23 cellular contexts compared by ENCODE assay signal in the genomic region with DNA sequence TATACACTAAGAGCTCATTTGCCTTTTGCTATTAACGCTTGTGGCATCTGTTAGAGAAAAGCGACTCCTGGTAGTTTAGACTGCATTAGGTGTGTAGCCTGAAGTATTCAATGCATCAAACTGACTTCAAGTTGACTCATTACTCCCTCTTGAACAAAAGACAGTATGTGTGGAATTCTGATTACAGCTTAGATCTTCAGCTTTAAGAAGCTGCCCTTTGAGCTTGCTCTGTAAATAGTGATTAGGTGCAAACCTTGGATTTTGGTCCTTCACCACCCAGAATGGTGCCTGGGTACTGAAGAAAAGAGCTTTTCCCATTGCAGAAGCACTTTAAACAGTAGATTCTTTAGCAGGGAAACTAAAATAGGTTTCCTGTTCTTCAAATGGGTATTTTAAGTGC.
DNase-seq lines count a peak whose midpoint lies in the region; ATAC-seq and TF ChIP-seq lines count a peak whose summit lies in the region.
"Had no signal": no experiment of that assay in that cellular context is flagged by ENCODE, and none has a peak within 500 bp of the region (broad histone marks: within the 10 kb centered on the region; RNA-seq: fewer than 3 reads in every experiment).

No MANE protein-coding gene starts in this region.

- H3K4me1 ChIP-seq in GM23338 (ENCODE audit: insufficient read depth), result peaks cover 58% of the 10 kb centered on the region
- no peaks in the 10 kb centered on the region for H3K4me1 ChIP-seq in lower lobe of right lung
- H3K4me1 ChIP-seq: SJCRH30 had no signal

- ATAC-seq in GM23338 (no peak), lower lobe of right lung (peak; percentile 51 to 82), GM19455 (IDR thresholded peaks at IDR 0.05; ENCODE audit: unreplicated experiment) (no peak)
- ATAC-seq in activated CD4-positive, CD25-positive, alpha-beta regulatory T cell treated with anti-CD3 and anti-CD28 coated beads, Interleukin-2, amount 50 U/mL, for 24 hours, result no peak
- ATAC-seq: K562, Right ventricle myocardium inferior, SK-N-SH treated with all-trans-retinoic acid at 6 μM for 48 hours had no signal

- H3K4me3 ChIP-seq in GM23338 (no peak overlapping the region), epithelial cell of esophagus (ENCODE audit: low read length) (no peak overlapping the region), lower lobe of right lung (no peak overlapping the region)
- H3K4me3 ChIP-seq: K562, PC-9, SJCRH30 had no signal

- peak; percentile 34 for DNase-seq in GM23338 (ENCODE audit: low spot score)
- DNase-seq in epithelial cell of esophagus (ENCODE audit: low read depth), result peak; percentile 14
- no peak for DNase-seq in lower lobe of right lung
- DNase-seq in type B pancreatic cell (ENCODE audit: extremely low spot score, unreplicated experiment), result no peak
- DNase-seq in AG08396 (ENCODE audit: low spot score), result no peak
- DNase-seq: Calu3; CD8-positive, alpha-beta memory T cell; H7; Kasumi-1; NCI-H1105; NCI-H1436 treated with DMSO at 0.1 percent for 48 hours; NCI-H187 treated with DMSO at 0.1 percent for 48 hours; NCI-H2107; NCI-H446 treated with DMSO at 0.1 percent for 48 hours; SJCRH30 had no signal

- H3K27me3 Mint-ChIP-seq in GM23338 (ENCODE audit: insufficient read depth, low read depth, poor library complexity) (no peaks in the 10 kb centered on the region), type B pancreatic cell (no peaks in the 10 kb centered on the region)
- H3K27me3 Mint-ChIP-seq: B cell had no signal

- H3F3A ChIP-seq in GM23338 (replicated peaks; ENCODE audit: low read depth), result no peaks in the 10 kb centered on the region

- H3K9me3 ChIP-seq in lower lobe of right lung, result no peaks in the 10 kb centered on the region
- H3K9me3 ChIP-seq: SJCRH30 had no signal

- H3K9me3 Mint-ChIP-seq in GM23338, result no peaks in the 10 kb centered on the region
- H3K9me3 Mint-ChIP-seq in type B pancreatic cell, result no peaks in the 10 kb centered on the region

- intact Hi-C loops in lower lobe of right lung (cut with DNase I), result no loop called here

- H3K27ac Mint-ChIP-seq in GM23338, result no peak overlapping the region
- no peak overlapping the region for H3K27ac Mint-ChIP-seq in type B pancreatic cell
- H3K27ac Mint-ChIP-seq: B cell; CD14-positive monocyte; CD8-positive, alpha-beta memory T cell had no signal

- no peak overlapping the region for H3K4me3 Mint-ChIP-seq in GM23338
- H3K4me3 Mint-ChIP-seq in type B pancreatic cell, result peak overlapping the region; percentile 48
- H3K4me3 Mint-ChIP-seq: B cell; CD14-positive monocyte; CD8-positive, alpha-beta memory T cell had no signal

- no peaks in the 10 kb centered on the region for H3K27me3 ChIP-seq in GM23338 (ENCODE audit: insufficient read depth)
- H3K27me3 ChIP-seq in lower lobe of right lung (ENCODE audit: low read depth), result no peaks in the 10 kb centered on the region
- H3K27me3 ChIP-seq: SJCRH30 had no signal

- no peaks in the 10 kb centered on the region for H3K9me2 ChIP-seq in GM23338 (ENCODE audit: insufficient read depth)

- H3K4me2 ChIP-seq in GM23338, result no peak overlapping the region
- H3K4me2 ChIP-seq: PC-9 had no signal

- peaks cover 98% of the 10 kb centered on the region for H3K79me2 ChIP-seq in GM23338 (replicated peaks; ENCODE audit: insufficient read depth)

- H3K36me3 Mint-ChIP-seq in GM23338 (ENCODE audit: low read depth) (no peaks in the 10 kb centered on the region), type B pancreatic cell (no peaks in the 10 kb centered on the region)
- H3K36me3 Mint-ChIP-seq: CD14-positive monocyte; CD8-positive, alpha-beta memory T cell had no signal

- peaks cover 6% of the 10 kb centered on the region; the same call in 1 of the 2 replicates for H4K20me1 ChIP-seq in GM23338 (replicated peaks; ENCODE audit: insufficient read depth)

- TF ChIP-seq CTCF in GM23338 (conservative IDR thresholded peaks at IDR 0.05; ENCODE audit: low read depth in 2 of 2), result no peak
- TF ChIP-seq CTCF in epithelial cell of esophagus (IDR thresholded peaks at IDR 0.05; ENCODE audit: insufficient read depth, low read depth, low read length, missing control alignments), result no peak
- no peak for TF ChIP-seq CTCF in lower lobe of right lung (IDR thresholded peaks at IDR 0.05)
- TF ChIP-seq CTCF in type B pancreatic cell (conservative IDR thresholded peaks at IDR 0.05), result no peak

- H2AFZ ChIP-seq in GM23338, result no peak overlapping the region
- H2AFZ ChIP-seq: PC-9 had no signal

- H3K36me3 ChIP-seq in GM23338 (ENCODE audit: insufficient read depth), result no peaks in the 10 kb centered on the region
- no peaks in the 10 kb centered on the region for H3K36me3 ChIP-seq in lower lobe of right lung
- H3K36me3 ChIP-seq: SJCRH30 had no signal

- H3K27ac ChIP-seq in GM23338 (ENCODE audit: low read depth) (no peak overlapping the region), lower lobe of right lung (no peak overlapping the region)
- H3K27ac ChIP-seq: PC-9, SJCRH30 had no signal

- H3K4me1 Mint-ChIP-seq in GM23338 (peaks cover 82% of the 10 kb centered on the region), type B pancreatic cell (ENCODE audit: unreplicated experiment) (peaks cover 25% of the 10 kb centered on the region)
- H3K4me1 Mint-ChIP-seq: B cell; CD14-positive monocyte; CD8-positive, alpha-beta memory T cell had no signal

TF ChIP-seq in GM23338, 12 proteins besides CTCF, POLR2A, EP300 and RAD21 (continues in another document):
- TF ChIP-seq STAT1 (IDR thresholded peaks at IDR 0.05; ENCODE audit: unreplicated experiment) (no peak), REST (IDR thresholded peaks at IDR 0.05; ENCODE audit: unreplicated experiment) (no peak)

Comparison
In these comparisons a context has a peak if more than half of its experiments do, and no peak if none do; other contexts are left out.
1. ATAC-seq: peak in lower lobe of right lung (2 of 2); none in GM23338 (single experiment), activated CD4-positive, CD25-positive, alpha-beta regulatory T cell treated with anti-CD3 and anti-CD28 coated beads, Interleukin-2, amount 50 U/mL, for 24 hours (0 of 2) and GM19455 (single experiment).
2. DNase-seq: peak in GM23338 (single experiment) and epithelial cell of esophagus (single experiment); none in lower lobe of right lung (single experiment), type B pancreatic cell (single experiment) and AG08396 (single experiment).